ENCODE assay signal across 26 cellular contexts in the genomic region with DNA sequence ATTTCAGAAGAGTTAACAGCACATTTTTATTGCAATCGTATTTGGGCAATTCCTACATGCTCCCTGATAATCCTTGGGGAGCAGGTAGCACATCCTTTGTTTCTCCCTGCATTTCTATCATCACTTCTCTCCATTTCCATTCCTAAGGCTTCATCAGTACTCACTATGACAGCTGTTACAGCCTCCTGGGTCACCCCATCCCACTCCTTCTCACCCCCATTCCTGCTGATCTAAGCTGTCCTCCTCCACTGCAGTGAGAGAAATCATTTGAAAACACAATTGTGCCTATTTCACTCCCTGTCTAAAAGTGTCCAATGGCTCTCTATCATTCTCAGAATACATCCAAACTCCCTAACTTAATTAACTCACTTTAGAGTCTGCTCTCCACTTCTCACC. TPM values are rescaled to one million over a fixed set of nuclear protein-coding genes. Genes with fewer than 3 reads are reported as not detected.
A peak's percentile ranks its signal among the peaks of the same experiment; 100 is the strongest.
DNase-seq lines count a peak whose midpoint lies in the region; ATAC-seq, FAIRE-seq and TF ChIP-seq lines count a peak whose summit lies in the region.
"Had no signal": no experiment of that assay in that cellular context is flagged by ENCODE, and none has a peak within 500 bp of the region (broad histone marks: within the 10 kb centered on the region; RNA-seq: fewer than 3 reads in every experiment).

No MANE protein-coding gene starts in this region.

- peak overlapping the region; percentile 42; the same call in 1 of the 3 replicates for H3K27ac ChIP-seq in K562 (ENCODE audit: extremely low read depth, low read depth, low read length)
- H3K27ac ChIP-seq: 22Rv1; A549; BLaER1 treated with 17β-estradiol and CSF1 and Interleukin-3, amounts not matched to agents 10 nM and 100 nM; GM23248 had no signal

- in situ Hi-C loops in K562 (cut with MboI) = no loop called here

- DNase-seq in K562 (ENCODE audit: extremely low read depth in 1 of 4, low spot score in 3 of 4) = peak in 1 of 4 experiments; percentile 44
- no peak for DNase-seq in NCI-H1092 treated with DMSO at 0.1 percent for 48 hours (lab: John Stamatoyannopoulos, UW)
- DNase-seq in A172 (ENCODE audit: low spot score) = no peak
- DNase-seq in NCI-H1048 (lab: John Stamatoyannopoulos, UW) = no peak
- DNase-seq: ACHN; AML-193; BE2C; Calu3; CD4-positive, alpha-beta T cell; COR-L47; DMS53; DMS79 treated with DMSO at 0.1 percent for 48 hours; GF-D8; GM23248; H9 had no signal

- no peak for FAIRE-seq in K562 (lab: Jason Lieb, UNC)
- FAIRE-seq: A549, GM12892 had no signal

- no peak overlapping the region for H2AFZ ChIP-seq in K562 (ENCODE audit: low read depth, low read length)
- H2AFZ ChIP-seq: GM23248 had no signal

- POLR2A ChIA-PET in K562 (lab: Yijun Ruan, JAX) = interaction anchor here (0.6 to 2.7 kb wide), 22 partner anchors 8 to 1437 kb away, joined by 3 to 15 read pairs (median 4); a partner anchor contains a TSS

- H3K9me3 ChIP-seq in K562 (replicated peaks; ENCODE audit: control insufficient read depth, insufficient read depth, low read depth, low read length) = 0 out of 2 replicates have a peak, but pooled peaks cover 3% of the 10 kb centered on the region
- H3K9me3 ChIP-seq: A549; BE2C; BLaER1 treated with 17β-estradiol and CSF1 and Interleukin-3, amounts not matched to agents 10 nM and 100 nM had no signal

- no peaks in the 10 kb centered on the region for H4K20me1 ChIP-seq in K562 (replicated peaks; ENCODE audit: control insufficient read depth, insufficient read depth, low read length)
- H4K20me1 ChIP-seq: BLaER1 treated with 17β-estradiol and CSF1 and Interleukin-3, amounts not matched to agents 10 nM and 100 nM had no signal

- no peak for TF ChIP-seq CTCF in K562 (IDR thresholded peaks at IDR 0.05 in 2 of 3, conservative IDR thresholded peaks at IDR 0.05 in 1 of 3; ENCODE audit: insufficient read depth in 2 of 3, low read depth in 1 of 3, low read length in 3 of 3)

- peak overlapping the region; percentile 60 for H3K4me2 ChIP-seq in K562 (ENCODE audit: insufficient read depth, low read length)
- H3K4me2 ChIP-seq: A549; BLaER1 treated with 17β-estradiol and CSF1 and Interleukin-3, amounts not matched to agents 10 nM and 100 nM had no signal

- no peak for TF ChIP-seq RAD21 in K562 (CRISPR knock-in tag; conservative IDR thresholded peaks at IDR 0.05 in 1 of 2, IDR thresholded peaks at IDR 0.05 in 1 of 2)

- ATAC-seq in GM21786 (IDR thresholded peaks at IDR 0.05; ENCODE audit: unreplicated experiment) = peak; percentile 3
- ATAC-seq in K562 = peak; percentile 5
- ATAC-seq: A549, HCT116 had no signal

- H3K4me1 ChIP-seq in K562 (replicated peaks in 1 of 2; ENCODE audit: control insufficient read depth in 2 of 2, insufficient read depth in 2 of 2, low read length in 2 of 2) = peaks cover 36 to 46% of the 10 kb centered on the region in 2 experiments
- H3K4me1 ChIP-seq: A549; BE2C; BLaER1 treated with 17β-estradiol and CSF1 and Interleukin-3, amounts not matched to agents 10 nM and 100 nM had no signal

- no TSS peak for BruUV-seq in K562 (replicated peaks; lab: Mats Ljungman, UMichigan)

- WGBS in K562 (ENCODE audit: insufficient coverage, low coverage, missing lambda C conversion rate) = 50% methylated on average over 1 of the region's 1 CpG

- H3K9ac ChIP-seq in K562 (ENCODE audit: insufficient read depth in 1 of 2, low read depth in 2 of 2, low read length in 2 of 2) = peak overlapping the region in 1 of 2 experiments; percentile 12; a peak in 1 of 4 replicates
- H3K9ac ChIP-seq: BLaER1 treated with 17β-estradiol and CSF1 and Interleukin-3, amounts not matched to agents 10 nM and 100 nM; GM23248 had no signal

- H3K36me3 ChIP-seq in K562 (ENCODE audit: control insufficient read depth, insufficient read depth, low read length) = no peaks in the 10 kb centered on the region
- H3K36me3 ChIP-seq: BE2C; BLaER1 treated with 17β-estradiol and CSF1 and Interleukin-3, amounts not matched to agents 10 nM and 100 nM had no signal

- intact Hi-C loops in K562 (cut with micrococcal nuclease) = loop anchor here (1.0 kb wide), 1 partner anchor 25 kb away; no protein-coding TSS in a partner anchor

- H3K27me3 ChIP-seq in K562 (ENCODE audit: control insufficient read depth in 2 of 2, insufficient read depth in 2 of 2, low read length in 2 of 2) = peaks cover 0 to 1% of the 10 kb centered on the region in 2 experiments; a peak in 2 of 5 replicates
- H3K27me3 ChIP-seq: BE2C; BLaER1 treated with 17β-estradiol and CSF1 and Interleukin-3, amounts not matched to agents 10 nM and 100 nM had no signal

- TF ChIP-seq EP300 in K562 (IDR thresholded peaks at IDR 0.05; ENCODE audit: low read length) = no peak

- no peaks in the 10 kb centered on the region for H3K9me1 ChIP-seq in K562 (ENCODE audit: control insufficient read depth, insufficient read depth, low read length)

- no peaks in the 10 kb centered on the region for H3K79me2 ChIP-seq in K562 (ENCODE audit: control insufficient read depth, insufficient read depth, low read length)

- H3K4me3 ChIP-seq in GM08714 (ENCODE audit: low read length) (peak overlapping the region; percentile 36; the same call in 1 of the 2 replicates), K562 (no peak overlapping the region)
- H3K4me3 ChIP-seq: A549; BLaER1 treated with 17β-estradiol and CSF1 and Interleukin-3, amounts not matched to agents 10 nM and 100 nM; GM23248 had no signal

- TF ChIP-seq POLR2A in K562 (conservative IDR thresholded peaks at IDR 0.05) = no peak

- CTCF ChIA-PET in K562 (lab: Yijun Ruan, JAX; ENCODE audit: low intra/inter-chr PET ratio) = no interaction called here

RNA-seq across cellular contexts. Expression of a gene that starts 17.0 kb away (rescaled TPM):
- not detected in 2 replicates for total RNA-seq in K562 (2011; cell fraction: chromatin; rRNA removed; ENCODE audit: low replicate concordance)
- 0.53 TPM in 1 of 2 replicates, not detected in the other for total RNA-seq in K562 (2011; cell fraction: nucleolus; rRNA removed)
- not detected in 2 replicates for total RNA-seq in K562 (2011; cell fraction: nucleoplasm; rRNA removed)
- total RNA-seq in K562 (2014; rRNA removed) (not detected in 2 replicates), K562 (2014; rRNA removed; fragmentation: Illumina TruSeq; extraction: Trizol) (not detected in 2 replicates), K562 (2015; rRNA removed; fragmentation: Illumina TruSeq; extraction: Trizol) (not detected in 2 replicates), K562 (2021) (0.38 and 0.58 TPM in 2 replicates)
- polyA plus RNA-seq in K562 (2011; rRNA removed) (not detected in 2 replicates), K562 (2014; fragmentation: Illumina TruSeq; extraction: Trizol) (not detected in 2 replicates), K562 (2014; fragmentation: Nextera tagmentation; extraction: Ambion mirVana) (not detected), K562 (2014; rRNA removed) (not detected in 2 replicates)
- not detected in 2 replicates for polyA plus RNA-seq in K562 (2011; cell fraction: cytosol; rRNA removed)
- polyA plus RNA-seq in K562 (2011; cell fraction: nucleus; rRNA removed) = 0.20 TPM in 1 of 2 replicates, not detected in the other
- 0.07 and 0.22 TPM in 2 replicates for polyA plus RNA-seq in K562 (2012)
- polyA minus RNA-seq in K562 (2011; rRNA and poly(A)+ RNA removed) = not detected in 2 replicates
- polyA minus RNA-seq in K562 (2011; cell fraction: cytosol; rRNA and poly(A)+ RNA removed) = not detected in 2 replicates
- not detected in 2 replicates for polyA minus RNA-seq in K562 (2011; cell fraction: nucleus; rRNA and poly(A)+ RNA removed)
- 1.6 and 2.3 TPM in 2 replicates for total RNA-seq in A172 (2014; rRNA removed; shearing (Covaris generic))
- total RNA-seq: CD4-positive, alpha-beta T cell; Daoy; GM23248; H9 had no signal
- polyA plus RNA-seq: CD14-positive monocyte had no signal

RNA-seq across cellular contexts. Expression of a gene that starts 18.4 kb away (rescaled TPM):
- total RNA-seq in K562 (2011; cell fraction: chromatin; rRNA removed; ENCODE audit: low replicate concordance) = not detected in 2 replicates
- not detected in 2 replicates for total RNA-seq in K562 (2011; cell fraction: nucleolus; rRNA removed)
- not detected in 2 replicates for total RNA-seq in K562 (2011; cell fraction: nucleoplasm; rRNA removed)
- total RNA-seq in K562 (2014; rRNA removed) (not detected in 2 replicates), K562 (2014; rRNA removed; fragmentation: Illumina TruSeq; extraction: Trizol) (not detected in 2 replicates), K562 (2015; rRNA removed; fragmentation: Illumina TruSeq; extraction: Trizol) (not detected in 2 replicates), K562 (2021) (not detected in 2 replicates)
- polyA plus RNA-seq in K562 (2011; rRNA removed) (not detected in 2 replicates), K562 (2014; fragmentation: Illumina TruSeq; extraction: Trizol) (not detected in 2 replicates), K562 (2014; fragmentation: Nextera tagmentation; extraction: Ambion mirVana) (not detected), K562 (2014; rRNA removed) (not detected in 2 replicates)
- not detected in 2 replicates for polyA plus RNA-seq in K562 (2011; cell fraction: cytosol; rRNA removed)
- not detected in 2 replicates for polyA plus RNA-seq in K562 (2011; cell fraction: nucleus; rRNA removed)
- not detected in 2 replicates for polyA plus RNA-seq in K562 (2012)
- polyA minus RNA-seq in K562 (2011; rRNA and poly(A)+ RNA removed) = not detected in 2 replicates
- polyA minus RNA-seq in K562 (2011; cell fraction: cytosol; rRNA and poly(A)+ RNA removed) = not detected in 2 replicates
- polyA minus RNA-seq in K562 (2011; cell fraction: nucleus; rRNA and poly(A)+ RNA removed) = not detected in 2 replicates
- total RNA-seq in A172 (2014; rRNA removed; shearing (Covaris generic)) = not detected in 2 replicates
- total RNA-seq: Calu3; CD4-positive, alpha-beta T cell; Daoy; G401; GM23248; H4; H9 had no signal
- polyA plus RNA-seq: A549, CD14-positive monocyte, GM23248 had no signal

RNA-seq across cellular contexts. Expression of a gene that starts 25.5 kb away (rescaled TPM):
- 4.0 and 7.6 TPM in 2 replicates for total RNA-seq in K562 (2011; cell fraction: chromatin; rRNA removed; ENCODE audit: low replicate concordance)
- 2.3 and 3.6 TPM in 2 replicates for total RNA-seq in K562 (2011; cell fraction: nucleolus; rRNA removed)
- total RNA-seq in K562 (2011; cell fraction: nucleoplasm; rRNA removed) = 6.5 and 7.6 TPM in 2 replicates
- total RNA-seq in K562 (2014; rRNA removed) = 3.3 and 4.3 TPM in 2 replicates
- total RNA-seq in K562 (2014; rRNA removed; fragmentation: Illumina TruSeq; extraction: Trizol) = 5.7 and 6.0 TPM in 2 replicates
- total RNA-seq in K562 (2015; rRNA removed; fragmentation: Illumina TruSeq; extraction: Trizol) = 6.7 and 7.7 TPM in 2 replicates
- 6.1 and 6.2 TPM in 2 replicates for total RNA-seq in K562 (2021)
- 5.4 and 5.5 TPM in 2 replicates for polyA plus RNA-seq in K562 (2011; rRNA removed)
- polyA plus RNA-seq in K562 (2011; cell fraction: cytosol; rRNA removed) = 1.8 and 3.9 TPM in 2 replicates
- polyA plus RNA-seq in K562 (2011; cell fraction: nucleus; rRNA removed) = 2.7 and 4.7 TPM in 2 replicates
- polyA plus RNA-seq in K562 (2012) = 2.0 and 3.8 TPM in 2 replicates
- 4.0 and 4.6 TPM in 2 replicates for polyA plus RNA-seq in K562 (2014; fragmentation: Illumina TruSeq; extraction: Trizol)
- polyA plus RNA-seq in K562 (2014; fragmentation: Nextera tagmentation; extraction: Ambion mirVana) = 1 to 10 TPM; 1.4 to 2.2 TPM
- polyA plus RNA-seq in K562 (2014; rRNA removed) = 2.7 and 3.1 TPM in 2 replicates
- 8.1 and 13.0 TPM in 2 replicates for polyA minus RNA-seq in K562 (2011; rRNA and poly(A)+ RNA removed)
- polyA minus RNA-seq in K562 (2011; cell fraction: cytosol; rRNA and poly(A)+ RNA removed) = 3.2 and 3.5 TPM in 2 replicates
- polyA minus RNA-seq in K562 (2011; cell fraction: nucleus; rRNA and poly(A)+ RNA removed) = 1.6 and 4.8 TPM in 2 replicates
- total RNA-seq in A172 (2014; rRNA removed; shearing (Covaris generic)) = 9.2 and 11.2 TPM in 2 replicates

RNA-seq across cellular contexts. Expression of a gene that starts 40.3 kb away (rescaled TPM):
- total RNA-seq in K562 (2011; cell fraction: chromatin; rRNA removed; ENCODE audit: low replicate concordance) = 86.0 and 173 TPM in 2 replicates
- total RNA-seq in K562 (2011; cell fraction: nucleolus; rRNA removed) = 132 and 135 TPM in 2 replicates
- 113 and 115 TPM in 2 replicates for total RNA-seq in K562 (2011; cell fraction: nucleoplasm; rRNA removed)
- 36.4 and 44.0 TPM in 2 replicates for total RNA-seq in K562 (2014; rRNA removed)
- total RNA-seq in K562 (2014; rRNA removed; fragmentation: Illumina TruSeq; extraction: Trizol) = 30.3 and 33.8 TPM in 2 replicates
- 43.4 and 48.4 TPM in 2 replicates for total RNA-seq in K562 (2015; rRNA removed; fragmentation: Illumina TruSeq; extraction: Trizol)
- 57.9 and 58.9 TPM in 2 replicates for total RNA-seq in K562 (2021)
- polyA plus RNA-seq in K562 (2011; rRNA removed) = 42.7 and 50.7 TPM in 2 replicates
- polyA plus RNA-seq in K562 (2011; cell fraction: cytosol; rRNA removed) = 44.5 and 48.5 TPM in 2 replicates
- 131 and 161 TPM in 2 replicates for polyA plus RNA-seq in K562 (2011; cell fraction: nucleus; rRNA removed)
- 41.3 and 59.8 TPM in 2 replicates for polyA plus RNA-seq in K562 (2012)
- 45.6 and 47.8 TPM in 2 replicates for polyA plus RNA-seq in K562 (2014; fragmentation: Illumina TruSeq; extraction: Trizol)
- polyA plus RNA-seq in K562 (2014; fragmentation: Nextera tagmentation; extraction: Ambion mirVana) = 10 to 100 TPM; 14.1 to 27.9 TPM
- 37.8 and 43.5 TPM in 2 replicates for polyA plus RNA-seq in K562 (2014; rRNA removed)
- 24.4 and 30.9 TPM in 2 replicates for polyA minus RNA-seq in K562 (2011; rRNA and poly(A)+ RNA removed)
- 21.5 and 24.7 TPM in 2 replicates for polyA minus RNA-seq in K562 (2011; cell fraction: cytosol; rRNA and poly(A)+ RNA removed)
- 25.7 and 38.8 TPM in 2 replicates for polyA minus RNA-seq in K562 (2011; cell fraction: nucleus; rRNA and poly(A)+ RNA removed)
- total RNA-seq in A172 (2014; rRNA removed; shearing (Covaris generic)) = 85.5 and 89.7 TPM in 2 replicates

RNA-seq across cellular contexts. Expression of a gene that starts 45.2 kb away (rescaled TPM):
- 1.6 and 3.1 TPM in 2 replicates for total RNA-seq in K562 (2011; cell fraction: chromatin; rRNA removed; ENCODE audit: low replicate concordance)
- total RNA-seq in K562 (2011; cell fraction: nucleolus; rRNA removed) = 2.5 and 3.2 TPM in 2 replicates
- 2.6 and 3.4 TPM in 2 replicates for total RNA-seq in K562 (2011; cell fraction: nucleoplasm; rRNA removed)
- 0.86 and 1.00 TPM in 2 replicates for total RNA-seq in K562 (2014; rRNA removed)
- total RNA-seq in K562 (2014; rRNA removed; fragmentation: Illumina TruSeq; extraction: Trizol) = 0.40 and 0.54 TPM in 2 replicates
- total RNA-seq in K562 (2015; rRNA removed; fragmentation: Illumina TruSeq; extraction: Trizol) = 0.18 and 0.34 TPM in 2 replicates
- total RNA-seq in K562 (2021) = 0.60 and 0.72 TPM in 2 replicates
- 0.76 and 1.1 TPM in 2 replicates for polyA plus RNA-seq in K562 (2011; rRNA removed)
- 0.49 and 1.4 TPM in 2 replicates for polyA plus RNA-seq in K562 (2011; cell fraction: cytosol; rRNA removed)
- 0.97 and 1.6 TPM in 2 replicates for polyA plus RNA-seq in K562 (2011; cell fraction: nucleus; rRNA removed)
- polyA plus RNA-seq in K562 (2012) = 0.35 TPM in 2 replicates
- 0.45 and 0.54 TPM in 2 replicates for polyA plus RNA-seq in K562 (2014; fragmentation: Illumina TruSeq; extraction: Trizol)
- polyA plus RNA-seq in K562 (2014; fragmentation: Nextera tagmentation; extraction: Ambion mirVana) = under 1 TPM in 1 of 2 experiments, not detected in 1; 0.07 TPM
- polyA plus RNA-seq in K562 (2014; rRNA removed) = 0.50 and 1.2 TPM in 2 replicates
- 0.54 and 0.81 TPM in 2 replicates for polyA minus RNA-seq in K562 (2011; rRNA and poly(A)+ RNA removed)
- 0.86 TPM in 1 of 2 replicates, not detected in the other for polyA minus RNA-seq in K562 (2011; cell fraction: cytosol; rRNA and poly(A)+ RNA removed)
- polyA minus RNA-seq in K562 (2011; cell fraction: nucleus; rRNA and poly(A)+ RNA removed) = 0.33 and 0.67 TPM in 2 replicates
- 2.5 and 4.2 TPM in 2 replicates for total RNA-seq in A172 (2014; rRNA removed; shearing (Covaris generic))
- total RNA-seq: Calu3, Daoy had no signal
- polyA plus RNA-seq: A549, CD14-positive monocyte had no signal
